In the genomic region with DNA sequence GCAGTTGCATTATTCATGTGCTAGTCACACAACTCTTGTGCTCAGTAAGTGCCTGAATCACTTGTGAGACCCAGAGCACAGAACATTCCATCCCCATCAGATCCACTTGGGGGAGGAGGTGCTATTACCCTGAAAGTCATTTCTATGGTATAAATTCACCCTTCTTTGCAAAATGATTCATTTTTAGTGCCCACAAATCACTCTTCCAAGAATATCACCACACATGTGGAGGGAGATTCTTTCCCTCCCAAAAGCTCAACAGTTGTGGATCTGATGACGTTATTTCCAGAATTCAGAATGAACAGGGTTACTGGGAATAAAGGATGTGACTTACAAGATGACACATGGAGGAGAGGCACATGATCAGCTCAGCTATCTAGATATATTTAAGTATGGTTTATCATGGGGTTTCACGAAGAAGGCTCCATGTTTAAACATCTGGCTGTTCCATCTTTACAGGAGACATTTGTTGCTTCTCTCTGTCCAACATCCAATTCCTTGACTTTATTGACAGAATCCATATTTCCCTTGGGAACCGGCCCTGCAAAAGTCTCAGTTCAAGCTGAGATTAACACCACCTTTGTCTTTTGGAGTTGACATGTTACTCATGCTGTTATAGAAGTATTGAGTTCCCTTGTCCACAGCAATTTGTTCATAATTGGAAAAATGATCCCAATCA, we compare ENCODE assay signal across 10 cellular contexts.
DNase-seq lines count a peak whose midpoint lies in the region; ATAC-seq and TF ChIP-seq lines count a peak whose summit lies in the region.
"Had no signal": no experiment of that assay in that cellular context is flagged by ENCODE, and none has a peak within 500 bp of the region (broad histone marks: within the 10 kb centered on the region; RNA-seq: fewer than 3 reads in every experiment).

No MANE protein-coding gene starts in this region.

- H3K4me3 Mint-ChIP-seq in activated CD4-positive, alpha-beta memory T cell treated with anti-CD3 and anti-CD28 coated beads, Interleukin-2, amount 10 ng/mL, durations not matched to agents 7 days and 5 days = no peak overlapping the region

- H3K9me3 Mint-ChIP-seq in activated CD4-positive, alpha-beta memory T cell treated with anti-CD3 and anti-CD28 coated beads, Interleukin-2, amount 10 ng/mL, durations not matched to agents 7 days and 5 days = peaks cover 6% of the 10 kb centered on the region

- DNase-seq in ACHN (peak; percentile 13), ELR (ENCODE audit: low read depth) (peak; percentile 92), fibroblast of the conjunctiva (ENCODE audit: low read depth) (peak; percentile 44), NCI-H1436 (lab: John Stamatoyannopoulos, UW) (no peak), left lobe of liver (ENCODE audit: low spot score) (no peak), sigmoid colon (no peak), lower leg skin (ENCODE audit: low spot score in 2 of 2) (no peak)
- DNase-seq in activated CD4-positive, alpha-beta memory T cell treated with anti-CD3 and anti-CD28 coated beads, Interleukin-2, amount 10 ng/mL, durations not matched to agents 7 days and 5 days = no peak
- DNase-seq: activated effector memory CD4-positive, alpha-beta T cell treated with anti-CD3 and anti-CD28 coated beads, Interleukin-2, amount 50 U/mL, for 16 hours; NCI-H2081 had no signal

- no peaks in the 10 kb centered on the region for H3K4me1 ChIP-seq in sigmoid colon

- no peaks in the 10 kb centered on the region for H3K27me3 Mint-ChIP-seq in activated CD4-positive, alpha-beta memory T cell treated with anti-CD3 and anti-CD28 coated beads, Interleukin-2, amount 10 ng/mL, durations not matched to agents 7 days and 5 days

- in situ Hi-C loops in ACHN (cut with HindIII; ENCODE audit: low pct_ligation_motif_present, low pct_unique_long_range_greater_than_20kb, low sequenced_read_pairs) = no loop called here

- TF ChIP-seq POLR2A in sigmoid colon (IDR thresholded peaks at IDR 0.05) (no peak), lower leg skin (IDR thresholded peaks at IDR 0.05) (no peak)

- H3K36me3 ChIP-seq in sigmoid colon = no peaks in the 10 kb centered on the region

- TF ChIP-seq CTCF in sigmoid colon (IDR thresholded peaks at IDR 0.05) (no peak), lower leg skin (IDR thresholded peaks at IDR 0.05) (no peak)

- ATAC-seq in left lobe of liver = no peak

- H3K9me3 ChIP-seq in sigmoid colon = no peaks in the 10 kb centered on the region

- peaks cover 50% of the 10 kb centered on the region for H3K4me1 Mint-ChIP-seq in activated CD4-positive, alpha-beta memory T cell treated with anti-CD3 and anti-CD28 coated beads, Interleukin-2, amount 10 ng/mL, durations not matched to agents 7 days and 5 days

- peak overlapping the region; percentile 69 for H3K27ac Mint-ChIP-seq in activated CD4-positive, alpha-beta memory T cell treated with anti-CD3 and anti-CD28 coated beads, Interleukin-2, amount 10 ng/mL, durations not matched to agents 7 days and 5 days

- POLR2A ChIA-PET in activated CD4-positive, alpha-beta memory T cell treated with anti-CD3 and anti-CD28 coated beads, Interleukin-2, amount 10 ng/mL, durations not matched to agents 7 days and 5 days (lab: Charles Lee) = interaction anchor here (0.7 to 1.0 kb wide), 3 partner anchors 9 to 139 kb away, joined by 3 to 5 read pairs (median 4); no protein-coding TSS in a partner anchor

- H3K27ac ChIP-seq in sigmoid colon = no peak overlapping the region

- no peak for TF ChIP-seq EP300 in sigmoid colon (IDR thresholded peaks at IDR 0.05)

- WGBS in sigmoid colon, 2 donors = 81 to 84% methylated on average over 3 of the region's 3 CpGs
- WGBS in lower leg skin, 2 donors = 86 to 89% methylated on average over 3 of the region's 3 CpGs

- CTCF ChIA-PET in activated CD4-positive, alpha-beta memory T cell treated with anti-CD3 and anti-CD28 coated beads, Interleukin-2, amount 10 ng/mL, durations not matched to agents 7 days and 5 days (lab: Charles Lee) = no interaction called here

- intact Hi-C loops in sigmoid colon (cut with DNase I) = no loop called here
- intact Hi-C loops in lower leg skin (cut with DNase I; ENCODE audit: low total_unique reads) = no loop called here

- H3K36me3 Mint-ChIP-seq in activated CD4-positive, alpha-beta memory T cell treated with anti-CD3 and anti-CD28 coated beads, Interleukin-2, amount 10 ng/mL, durations not matched to agents 7 days and 5 days (ENCODE audit: low read depth) = no peaks in the 10 kb centered on the region

- H3K4me3 ChIP-seq in sigmoid colon (no peak overlapping the region), lower leg skin (ENCODE audit: low read depth, poor library complexity, severe bottlenecking) (no peak overlapping the region)

- no peaks in the 10 kb centered on the region for H3K27me3 ChIP-seq in sigmoid colon

Comparison
In these comparisons a context has a peak if more than half of its experiments do, and no peak if none do; other contexts are left out.
1. DNase-seq: peak in ACHN (single experiment), ELR (single experiment) and fibroblast of the conjunctiva (single experiment); none in activated CD4-positive, alpha-beta memory T cell treated with anti-CD3 and anti-CD28 coated beads, Interleukin-2, amount 10 ng/mL, durations not matched to agents 7 days and 5 days (single experiment), NCI-H1436 (single experiment), left lobe of liver (single experiment), sigmoid colon (single experiment) and lower leg skin (0 of 2).